18 cellular contexts compared by ENCODE assay signal in genomic region chr3:46648096-46648495, GRCh38.
"Had no signal": no experiment of that assay in that cellular context is flagged by ENCODE, and none has a peak within 500 bp of the region (broad histone marks: within the 10 kb centered on the region; RNA-seq: fewer than 3 reads in every experiment).

No MANE protein-coding gene starts in this region.

- H3K4me1 ChIP-seq: neural progenitor cell, pancreas, parathyroid adenoma, prostate gland, right atrium auricular region, right lobe of liver, sigmoid colon, spleen had no signal

- ATAC-seq: naive thymus-derived CD8-positive, alpha-beta T cell; natural killer cell; natural killer cell treated with Interleukin-12 subunit alpha and Interleukin-12 subunit beta and Interleukin-15 and Interleukin-18, amount 100 ng/mL, for 72 hours; pancreas; psoas muscle; right cardiac atrium; right lobe of liver; sciatic nerve had no signal

- H3K4me3 ChIP-seq: neural progenitor cell, ovary, pancreas, prostate gland, psoas muscle, right atrium auricular region, right lobe of liver, sigmoid colon, skin epidermis, smooth muscle cell, spleen had no signal

- H3K9me3 ChIP-seq: neutrophil, ovary, pancreas, prostate gland, right atrium auricular region, right lobe of liver, sigmoid colon had no signal

- H3K36me3 ChIP-seq: neural progenitor cell, neutrophil, ovary, pancreas, prostate gland, right atrium auricular region, right lobe of liver, sigmoid colon, spleen had no signal

- H3K27ac ChIP-seq: neural progenitor cell, neutrophil, ovary, pancreas, parathyroid adenoma, prostate gland, psoas muscle, right atrium auricular region, right lobe of liver, sigmoid colon, skin epidermis, spleen had no signal
